8 cellular contexts compared by ENCODE assay signal in the genomic region with DNA sequence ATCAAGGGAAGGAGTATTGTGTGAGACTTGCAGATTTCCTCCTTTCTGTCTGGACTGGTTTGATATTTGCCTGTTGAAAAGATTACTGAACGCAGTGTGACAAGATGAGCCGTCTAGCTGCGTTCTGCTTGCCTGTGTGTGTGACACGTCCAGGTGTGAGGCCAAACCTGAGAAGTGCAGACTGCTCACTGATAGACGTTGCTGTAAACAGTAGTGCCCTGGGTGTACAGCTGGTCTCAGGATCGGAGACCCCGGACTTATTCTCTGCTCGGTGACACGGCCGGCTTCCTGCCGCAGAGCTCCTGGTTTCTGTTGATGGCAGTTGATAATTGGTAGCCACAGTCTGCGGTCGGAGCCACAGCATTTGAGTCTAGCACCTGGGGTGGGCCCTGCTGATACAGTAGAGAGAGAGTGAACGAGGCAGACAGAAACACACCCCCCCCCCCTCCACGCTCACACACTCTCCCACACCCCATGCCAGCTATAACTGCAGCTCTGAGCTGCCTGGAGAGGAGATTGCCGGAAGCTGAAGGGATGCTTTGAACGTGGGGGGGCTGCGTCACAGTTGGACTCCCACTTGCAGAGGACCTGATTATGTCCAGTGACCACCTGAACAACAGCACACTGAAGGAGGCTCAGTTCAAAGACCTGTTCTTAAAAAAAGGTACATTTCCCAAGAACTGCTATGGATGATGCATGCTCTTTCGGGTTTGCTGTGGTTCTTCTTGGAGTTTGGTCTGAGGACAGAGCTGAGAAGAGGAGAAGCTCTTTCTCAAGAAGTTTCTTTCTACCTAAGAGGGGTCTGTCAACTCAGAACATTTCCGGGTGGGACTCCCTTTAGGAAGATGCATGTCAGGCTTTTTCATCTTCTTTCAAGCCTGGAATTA.
DNase-seq lines count a peak whose midpoint lies in the region; ATAC-seq and TF ChIP-seq lines count a peak whose summit lies in the region.

No MANE protein-coding gene starts in this region.

- H3K9me2 ChIP-seq in neural cell (ENCODE audit: insufficient read depth, low read length): no peaks in the 10 kb centered on the region

- no peaks in the 10 kb centered on the region for H3F3A ChIP-seq in neural cell (ENCODE audit: insufficient read depth, low read length, poor library complexity, severe bottlenecking)

- POLR2A ChIA-PET in AG04449 (lab: Yijun Ruan, JAX): no interaction called here

- no peak for TF ChIP-seq RAD21 in neural cell (conservative IDR thresholded peaks at IDR 0.05)

- CTCF ChIA-PET in AG04449 (lab: Yijun Ruan, JAX): interaction anchor here (1.3 to 1.4 kb wide), 2 partner anchors 81 to 396 kb away, joined by 3 read pairs; no protein-coding TSS in a partner anchor

- no peak overlapping the region for H2AFZ ChIP-seq in neural cell (ENCODE audit: low read depth, low read length)

- TF ChIP-seq CTCF in AG04449 (IDR thresholded peaks at IDR 0.05; ENCODE audit: insufficient read depth, low read length, missing control alignments): no peak
- TF ChIP-seq CTCF in coronary artery (IDR thresholded peaks at IDR 0.05): no peak
- TF ChIP-seq CTCF in neural cell (IDR thresholded peaks at IDR 0.05; ENCODE audit: poor library complexity, severe bottlenecking): no peak

- H3K79me2 ChIP-seq in neural cell (replicated peaks; ENCODE audit: insufficient read depth, low read length): no peaks in the 10 kb centered on the region

- no peaks in the 10 kb centered on the region for H3K36me3 ChIP-seq in neural cell (ENCODE audit: insufficient read depth, low read length)

- H3K4me2 ChIP-seq in neural cell (ENCODE audit: low read length): peak overlapping the region; percentile 31

- peak; percentile 16 for TF ChIP-seq EP300 in neural cell (conservative IDR thresholded peaks at IDR 0.05; ENCODE audit: poor library complexity, severe bottlenecking)

- peak overlapping the region; percentile 44 for H3K9ac ChIP-seq in neural cell (ENCODE audit: low read length)

- H3K4me3 ChIP-seq in AG04449 (ENCODE audit: low read depth, low read length) (peak overlapping the region; percentile 42), coronary artery (peak overlapping the region; percentile 68), neural cell (ENCODE audit: low read length) (peak overlapping the region; percentile 63)

- no peaks in the 10 kb centered on the region for H4K20me1 ChIP-seq in neural cell (ENCODE audit: insufficient read depth)

- peaks cover 6% of the 10 kb centered on the region for H3K27me3 ChIP-seq in neural cell (ENCODE audit: insufficient read depth, low read depth, low read length)

- DNase-seq in AG04449 (ENCODE audit: low read depth, low spot score): no peak
- peak; percentile 61 for DNase-seq in activated CD4-positive, CD25-positive, alpha-beta regulatory T cell treated with anti-CD3 and anti-CD28 coated beads, Interleukin-2, amount 50 U/mL, for 72 hours
- no peak for DNase-seq in coronary artery (ENCODE audit: low spot score)
- DNase-seq in superior temporal gyrus (ENCODE audit: extremely low spot score): peak; percentile 86
- no peak for DNase-seq in D341Med (ENCODE audit: low spot score)

- ATAC-seq in GM19328 (IDR thresholded peaks at IDR 0.05; ENCODE audit: unreplicated experiment) (peak; percentile 55), HG03457 (IDR thresholded peaks at IDR 0.05; ENCODE audit: unreplicated experiment) (peak; percentile 56)

- no peaks in the 10 kb centered on the region for H3K9me3 ChIP-seq in neural cell (ENCODE audit: low read length)

- H3K27ac ChIP-seq in coronary artery: peak overlapping the region in 1 of 2 donors; percentile 73
- H3K27ac ChIP-seq in neural cell (ENCODE audit: low read length): peak overlapping the region; percentile 37

TF ChIP-seq in neural cell, 6 proteins besides CTCF, POLR2A, EP300 and RAD21:
- TF ChIP-seq, protein P1, sequence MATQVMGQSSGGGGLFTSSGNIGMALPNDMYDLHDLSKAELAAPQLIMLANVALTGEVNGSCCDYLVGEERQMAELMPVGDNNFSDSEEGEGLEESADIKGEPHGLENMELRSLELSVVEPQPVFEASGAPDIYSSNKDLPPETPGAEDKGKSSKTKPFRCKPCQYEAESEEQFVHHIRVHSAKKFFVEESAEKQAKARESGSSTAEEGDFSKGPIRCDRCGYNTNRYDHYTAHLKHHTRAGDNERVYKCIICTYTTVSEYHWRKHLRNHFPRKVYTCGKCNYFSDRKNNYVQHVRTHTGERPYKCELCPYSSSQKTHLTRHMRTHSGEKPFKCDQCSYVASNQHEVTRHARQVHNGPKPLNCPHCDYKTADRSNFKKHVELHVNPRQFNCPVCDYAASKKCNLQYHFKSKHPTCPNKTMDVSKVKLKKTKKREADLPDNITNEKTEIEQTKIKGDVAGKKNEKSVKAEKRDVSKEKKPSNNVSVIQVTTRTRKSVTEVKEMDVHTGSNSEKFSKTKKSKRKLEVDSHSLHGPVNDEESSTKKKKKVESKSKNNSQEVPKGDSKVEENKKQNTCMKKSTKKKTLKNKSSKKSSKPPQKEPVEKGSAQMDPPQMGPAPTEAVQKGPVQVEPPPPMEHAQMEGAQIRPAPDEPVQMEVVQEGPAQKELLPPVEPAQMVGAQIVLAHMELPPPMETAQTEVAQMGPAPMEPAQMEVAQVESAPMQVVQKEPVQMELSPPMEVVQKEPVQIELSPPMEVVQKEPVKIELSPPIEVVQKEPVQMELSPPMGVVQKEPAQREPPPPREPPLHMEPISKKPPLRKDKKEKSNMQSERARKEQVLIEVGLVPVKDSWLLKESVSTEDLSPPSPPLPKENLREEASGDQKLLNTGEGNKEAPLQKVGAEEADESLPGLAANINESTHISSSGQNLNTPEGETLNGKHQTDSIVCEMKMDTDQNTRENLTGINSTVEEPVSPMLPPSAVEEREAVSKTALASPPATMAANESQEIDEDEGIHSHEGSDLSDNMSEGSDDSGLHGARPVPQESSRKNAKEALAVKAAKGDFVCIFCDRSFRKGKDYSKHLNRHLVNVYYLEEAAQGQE (IDR thresholded peaks at IDR 0.05; ENCODE audit: borderline replicate concordance): no peak
- no peak for TF ChIP-seq MXI1 (conservative IDR thresholded peaks at IDR 0.05; ENCODE audit: poor library complexity, severe bottlenecking)
- TF ChIP-seq EZH2 (IDR thresholded peaks at IDR 0.05; ENCODE audit: borderline replicate concordance, insufficient read depth, low read length, poor library complexity, severe bottlenecking): no peak
- TF ChIP-seq SMC3 (conservative IDR thresholded peaks at IDR 0.05; ENCODE audit: poor library complexity): no peak
- no peak for TF ChIP-seq TAF1 (IDR thresholded peaks at IDR 0.05; ENCODE audit: low read depth)
- no peak for TF ChIP-seq POLR2AphosphoS5 (IDR thresholded peaks at IDR 0.05)

Comparison
In these comparisons a context has a peak if more than half of its experiments do, and no peak if none do; other contexts are left out.
1. DNase-seq: peak in activated CD4-positive, CD25-positive, alpha-beta regulatory T cell treated with anti-CD3 and anti-CD28 coated beads, Interleukin-2, amount 50 U/mL, for 72 hours (single experiment) and superior temporal gyrus (single experiment); none in AG04449 (single experiment), coronary artery (single experiment) and D341Med (single experiment).
2. Peak in every context shown above with its lines, with median percentiles within 50 percentile points of each other: H3K4me3 ChIP-seq.